In the genomic region with DNA sequence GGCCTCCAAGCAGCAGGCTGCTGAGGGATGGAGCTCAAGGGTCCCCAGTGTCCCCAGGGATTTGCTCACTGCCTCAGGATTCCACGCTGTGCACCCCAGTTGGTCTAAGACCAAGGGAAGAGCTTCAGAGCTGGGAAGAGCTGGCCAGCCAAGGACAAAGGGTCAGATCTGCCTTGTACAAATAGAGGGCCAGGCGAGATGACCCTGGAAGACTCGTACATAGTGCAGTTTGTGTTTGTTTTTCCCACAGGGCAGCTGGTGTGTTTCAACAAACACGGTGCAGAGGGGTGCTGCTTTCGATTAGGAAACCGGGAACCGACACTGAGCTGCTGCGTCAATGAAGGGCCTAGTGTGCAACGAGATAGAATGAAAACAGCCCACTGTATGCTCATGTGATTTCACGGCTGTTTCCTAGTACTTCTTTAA, we compare ENCODE assay signal across 1 cellular context.
A peak's percentile ranks its signal among the peaks of the same experiment; 100 is the strongest.
TF ChIP-seq lines count a peak whose summit lies in the region.

No MANE protein-coding gene starts in this region.

TF ChIP-seq in HepG2, 621 proteins besides CTCF, POLR2A, EP300 and RAD21 (continued from another document and continues in another):
- TF ChIP-seq PHF5A (CRISPR knock-in tag; IDR thresholded peaks at IDR 0.05; ENCODE audit: low read depth, unreplicated experiment) (peak; percentile 80), ZNF781 (CRISPR knock-in tag; IDR thresholded peaks at IDR 0.05; ENCODE audit: borderline replicate concordance, not compliant biosample characterization) (peak; percentile 34), ZNF383 (CRISPR knock-in tag; IDR thresholded peaks at IDR 0.05; ENCODE audit: borderline replicate concordance) (no peak), RXRB (CRISPR knock-in tag; IDR thresholded peaks at IDR 0.05; ENCODE audit: borderline replicate concordance) (peak; percentile 99), SOX6 (IDR thresholded peaks at IDR 0.05) (no peak), SOX6 (CRISPR knock-in tag; IDR thresholded peaks at IDR 0.05) (peak; percentile 96), MTA1 (CRISPR knock-in tag; IDR thresholded peaks at IDR 0.05; ENCODE audit: borderline replicate concordance) (peak; percentile 95), PITX1 (CRISPR knock-in tag; IDR thresholded peaks at IDR 0.05) (peak; percentile 85), ZNF556 (CRISPR knock-in tag; IDR thresholded peaks at IDR 0.05; ENCODE audit: borderline replicate concordance) (peak; percentile 88; the same call in 1 of the 2 replicates), STAT5B (CRISPR knock-in tag; IDR thresholded peaks at IDR 0.05) (peak; percentile 80; the same call in 1 of the 2 replicates), CEBPB (IDR thresholded peaks at IDR 0.05; ENCODE audit: borderline replicate concordance, low read depth, low read length) (peak; percentile 83), SPEN (CRISPR knock-in tag; IDR thresholded peaks at IDR 0.05; ENCODE audit: low read depth) (peak; percentile 96), IKZF4 (CRISPR knock-in tag; IDR thresholded peaks at IDR 0.05; ENCODE audit: borderline replicate concordance, low read depth, not compliant biosample characterization) (no peak), ZMYM3 (CRISPR knock-in tag; IDR thresholded peaks at IDR 0.05) (peak; percentile 95), ZBTB8A (CRISPR knock-in tag; IDR thresholded peaks at IDR 0.05; ENCODE audit: borderline replicate concordance, low read depth) (no peak), ZMAT3 (CRISPR knock-in tag; conservative IDR thresholded peaks at IDR 0.05) (0 out of 2 replicates have a peak, but pooled peaks have one; percentile 40), SUZ12 (IDR thresholded peaks at IDR 0.05; ENCODE audit: low read depth, low read length) (no peak), HDAC1 (CRISPR knock-in tag; IDR thresholded peaks at IDR 0.05) (peak; percentile 91), MYC (CRISPR knock-in tag; IDR thresholded peaks at IDR 0.05; ENCODE audit: borderline replicate concordance) (peak; percentile 60), ELF4 (CRISPR knock-in tag; IDR thresholded peaks at IDR 0.05; ENCODE audit: borderline replicate concordance) (peak; percentile 80; the same call in 1 of the 2 replicates), PATZ1 (CRISPR knock-in tag; IDR thresholded peaks at IDR 0.05) (peak; percentile 83), HHEX (CRISPR knock-in tag; IDR thresholded peaks at IDR 0.05) (peak; percentile 50; the same call in 1 of the 2 replicates), ZNF496 (CRISPR knock-in tag; IDR thresholded peaks at IDR 0.05; ENCODE audit: insufficient replicate concordance) (no peak), ZNF230 (CRISPR knock-in tag; IDR thresholded peaks at IDR 0.05) (peak; percentile 87), ZNF557 (CRISPR knock-in tag; IDR thresholded peaks at IDR 0.05) (peak; percentile 77; the same call in 1 of the 2 replicates), SNAPC2 (CRISPR knock-in tag; IDR thresholded peaks at IDR 0.05) (peak; percentile 59; the same call in 1 of the 2 replicates), ZNF484 (CRISPR knock-in tag; IDR thresholded peaks at IDR 0.05; ENCODE audit: borderline replicate concordance, low read depth) (no peak), ZNF687 (CRISPR knock-in tag; IDR thresholded peaks at IDR 0.05) (peak; percentile 72), MIXL1 (CRISPR knock-in tag; IDR thresholded peaks at IDR 0.05) (peak; percentile 52), YEATS2 (CRISPR knock-in tag; IDR thresholded peaks at IDR 0.05; ENCODE audit: borderline replicate concordance) (peak; percentile 21; the same call in 1 of the 2 replicates), ZSCAN21 (CRISPR knock-in tag; IDR thresholded peaks at IDR 0.05; ENCODE audit: borderline replicate concordance) (peak; percentile 87; the same call in 1 of the 2 replicates), ZNF772 (CRISPR knock-in tag; IDR thresholded peaks at IDR 0.05) (peak; percentile 83), ZNF615 (CRISPR knock-in tag; IDR thresholded peaks at IDR 0.05; ENCODE audit: borderline replicate concordance) (no peak), SAFB2 (CRISPR knock-in tag; IDR thresholded peaks at IDR 0.05; ENCODE audit: borderline replicate concordance, low read depth) (peak; percentile 33; the same call in 1 of the 2 replicates), EHMT2 (IDR thresholded peaks at IDR 0.05; ENCODE audit: borderline replicate concordance, low read depth, low read length) (peak; percentile 20; the same call in 1 of the 2 replicates), ZNF124 (CRISPR knock-in tag; IDR thresholded peaks at IDR 0.05) (peak; percentile 51), TP53 (CRISPR knock-in tag; conservative IDR thresholded peaks at IDR 0.05) (no peak), ZNF580 (CRISPR knock-in tag; IDR thresholded peaks at IDR 0.05; ENCODE audit: borderline replicate concordance, low read depth) (0 out of 2 replicates have a peak, but pooled peaks have one; percentile 71), FOXC1 (CRISPR knock-in tag; IDR thresholded peaks at IDR 0.05; ENCODE audit: borderline replicate concordance) (peak; percentile 66; the same call in 1 of the 2 replicates), NBN (conservative IDR thresholded peaks at IDR 0.05) (no peak), ZFY (CRISPR knock-in tag; IDR thresholded peaks at IDR 0.05) (peak; percentile 85), ZNF605 (CRISPR knock-in tag; IDR thresholded peaks at IDR 0.05) (0 out of 2 replicates have a peak, but pooled peaks have one; percentile 31), ZNF674 (CRISPR knock-in tag; IDR thresholded peaks at IDR 0.05; ENCODE audit: low read depth) (no peak), TBL1XR1 (IDR thresholded peaks at IDR 0.05; ENCODE audit: borderline replicate concordance, low read length, partially characterized antibody) (peak; percentile 62), JUNB (CRISPR knock-in tag; IDR thresholded peaks at IDR 0.05; ENCODE audit: borderline replicate concordance) (no peak; the same call in 1 of the 2 replicates), ELF3 (CRISPR knock-in tag; IDR thresholded peaks at IDR 0.05) (peak; percentile 80), ZNF225 (CRISPR knock-in tag; IDR thresholded peaks at IDR 0.05) (peak; percentile 24; the same call in 1 of the 2 replicates), ZSCAN25 (CRISPR knock-in tag; IDR thresholded peaks at IDR 0.05) (peak; percentile 61; the same call in 1 of the 2 replicates), MAF1 (CRISPR knock-in tag; IDR thresholded peaks at IDR 0.05; ENCODE audit: borderline replicate concordance) (0 out of 2 replicates have a peak, but pooled peaks have one; percentile 51)
- TF ChIP-seq, protein P1, sequence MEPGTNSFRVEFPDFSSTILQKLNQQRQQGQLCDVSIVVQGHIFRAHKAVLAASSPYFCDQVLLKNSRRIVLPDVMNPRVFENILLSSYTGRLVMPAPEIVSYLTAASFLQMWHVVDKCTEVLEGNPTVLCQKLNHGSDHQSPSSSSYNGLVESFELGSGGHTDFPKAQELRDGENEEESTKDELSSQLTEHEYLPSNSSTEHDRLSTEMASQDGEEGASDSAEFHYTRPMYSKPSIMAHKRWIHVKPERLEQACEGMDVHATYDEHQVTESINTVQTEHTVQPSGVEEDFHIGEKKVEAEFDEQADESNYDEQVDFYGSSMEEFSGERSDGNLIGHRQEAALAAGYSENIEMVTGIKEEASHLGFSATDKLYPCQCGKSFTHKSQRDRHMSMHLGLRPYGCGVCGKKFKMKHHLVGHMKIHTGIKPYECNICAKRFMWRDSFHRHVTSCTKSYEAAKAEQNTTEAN (CRISPR knock-in tag; conservative IDR thresholded peaks at IDR 0.05), result peak; percentile 98
- TF ChIP-seq, protein P2, sequence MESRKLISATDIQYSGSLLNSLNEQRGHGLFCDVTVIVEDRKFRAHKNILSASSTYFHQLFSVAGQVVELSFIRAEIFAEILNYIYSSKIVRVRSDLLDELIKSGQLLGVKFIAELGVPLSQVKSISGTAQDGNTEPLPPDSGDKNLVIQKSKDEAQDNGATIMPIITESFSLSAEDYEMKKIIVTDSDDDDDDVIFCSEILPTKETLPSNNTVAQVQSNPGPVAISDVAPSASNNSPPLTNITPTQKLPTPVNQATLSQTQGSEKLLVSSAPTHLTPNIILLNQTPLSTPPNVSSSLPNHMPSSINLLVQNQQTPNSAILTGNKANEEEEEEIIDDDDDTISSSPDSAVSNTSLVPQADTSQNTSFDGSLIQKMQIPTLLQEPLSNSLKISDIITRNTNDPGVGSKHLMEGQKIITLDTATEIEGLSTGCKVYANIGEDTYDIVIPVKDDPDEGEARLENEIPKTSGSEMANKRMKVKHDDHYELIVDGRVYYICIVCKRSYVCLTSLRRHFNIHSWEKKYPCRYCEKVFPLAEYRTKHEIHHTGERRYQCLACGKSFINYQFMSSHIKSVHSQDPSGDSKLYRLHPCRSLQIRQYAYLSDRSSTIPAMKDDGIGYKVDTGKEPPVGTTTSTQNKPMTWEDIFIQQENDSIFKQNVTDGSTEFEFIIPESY (CRISPR knock-in tag; IDR thresholded peaks at IDR 0.05), result peak; percentile 68
- TF ChIP-seq, protein P3, sequence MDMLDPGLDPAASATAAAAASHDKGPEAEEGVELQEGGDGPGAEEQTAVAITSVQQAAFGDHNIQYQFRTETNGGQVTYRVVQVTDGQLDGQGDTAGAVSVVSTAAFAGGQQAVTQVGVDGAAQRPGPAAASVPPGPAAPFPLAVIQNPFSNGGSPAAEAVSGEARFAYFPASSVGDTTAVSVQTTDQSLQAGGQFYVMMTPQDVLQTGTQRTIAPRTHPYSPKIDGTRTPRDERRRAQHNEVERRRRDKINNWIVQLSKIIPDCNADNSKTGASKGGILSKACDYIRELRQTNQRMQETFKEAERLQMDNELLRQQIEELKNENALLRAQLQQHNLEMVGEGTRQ (IDR thresholded peaks at IDR 0.05; ENCODE audit: low read depth, low read length), result no peak
- TF ChIP-seq, protein P3 (CRISPR knock-in tag; IDR thresholded peaks at IDR 0.05; ENCODE audit: borderline replicate concordance), result peak; percentile 44; the same call in 1 of the 2 replicates
- TF ChIP-seq, protein P4, sequence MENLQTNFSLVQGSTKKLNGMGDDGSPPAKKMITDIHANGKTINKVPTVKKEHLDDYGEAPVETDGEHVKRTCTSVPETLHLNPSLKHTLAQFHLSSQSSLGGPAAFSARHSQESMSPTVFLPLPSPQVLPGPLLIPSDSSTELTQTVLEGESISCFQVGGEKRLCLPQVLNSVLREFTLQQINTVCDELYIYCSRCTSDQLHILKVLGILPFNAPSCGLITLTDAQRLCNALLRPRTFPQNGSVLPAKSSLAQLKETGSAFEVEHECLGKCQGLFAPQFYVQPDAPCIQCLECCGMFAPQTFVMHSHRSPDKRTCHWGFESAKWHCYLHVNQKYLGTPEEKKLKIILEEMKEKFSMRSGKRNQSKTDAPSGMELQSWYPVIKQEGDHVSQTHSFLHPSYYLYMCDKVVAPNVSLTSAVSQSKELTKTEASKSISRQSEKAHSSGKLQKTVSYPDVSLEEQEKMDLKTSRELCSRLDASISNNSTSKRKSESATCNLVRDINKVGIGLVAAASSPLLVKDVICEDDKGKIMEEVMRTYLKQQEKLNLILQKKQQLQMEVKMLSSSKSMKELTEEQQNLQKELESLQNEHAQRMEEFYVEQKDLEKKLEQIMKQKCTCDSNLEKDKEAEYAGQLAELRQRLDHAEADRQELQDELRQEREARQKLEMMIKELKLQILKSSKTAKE (CRISPR knock-in tag; IDR thresholded peaks at IDR 0.05; ENCODE audit: borderline replicate concordance), result peak; percentile 93
